Comparison of ENCODE assay signal across 25 cellular contexts in genomic region chr5:135086326-135086725, GRCh38. TPM values are rescaled to one million over a fixed set of nuclear protein-coding genes. Genes with fewer than 3 reads are reported as not detected.
"Had no signal": no experiment of that assay in that cellular context is flagged by ENCODE, and none has a peak within 500 bp of the region (broad histone marks: within the 10 kb centered on the region; RNA-seq: fewer than 3 reads in every experiment).

No MANE protein-coding gene starts in this region.

- H3K27ac ChIP-seq: body of pancreas, cardiac muscle cell, esophagus muscularis mucosa, hepatocyte, thyroid gland had no signal

- H3K27me3 ChIP-seq: body of pancreas, hepatocyte, thyroid gland had no signal

- H3K4me1 ChIP-seq: body of pancreas, esophagus muscularis mucosa, thyroid gland had no signal

- ATAC-seq: activated CD8-positive, alpha-beta T cell treated with anti-CD3 and anti-CD28 coated beads, Interleukin-2, amount 10 ng/mL, durations not matched to agents 7 days and 5 days; body of pancreas; effector memory CD8-positive, alpha-beta T cell; left ventricle myocardium superior had no signal

- DNase-seq: activated CD4-positive, alpha-beta T cell treated with anti-CD3 and anti-CD28 coated beads for 1 hour; activated CD4-positive, alpha-beta T cell treated with anti-CD3 and anti-CD28 coated beads, Interleukin-2, amount 50 U/mL, for 1 hour; activated CD8-positive, alpha-beta T cell treated with anti-CD3 and anti-CD28 coated beads, Interleukin-2, amount 10 ng/mL, durations not matched to agents 7 days and 5 days; activated gamma-delta T cell treated with Interleukin-2 at 50 U/mL for 16 hours; anterior cingulate cortex; body of pancreas; effector memory CD8-positive, alpha-beta T cell; glutamatergic neuron; left ventricle myocardium superior; midbrain; occipital lobe; stimulated activated CD4-positive, alpha-beta T cell treated with anti-CD3 and anti-CD28 coated beads, Interleukin-4, amount 100 ng/mL, for 24 hours; stimulated activated naive CD4-positive, alpha-beta T cell treated with Interleukin-2 at 50 U/mL for 16 hours; T-helper 1 cell; T-helper 9 cell; thyroid gland had no signal

- H3K9me3 ChIP-seq: body of pancreas, thyroid gland had no signal

- H3K36me3 Mint-ChIP-seq: activated naive CD4-positive, alpha-beta T cell treated with anti-CD3 and anti-CD28 coated beads, Interleukin-2, amount 50 U/mL, for 24 hours; natural killer cell treated with Interleukin-12 subunit alpha and Interleukin-12 subunit beta and Interleukin-15 and Interleukin-18, amount 100 ng/mL, for 72 hours had no signal

- H3K9me3 Mint-ChIP-seq: activated naive CD4-positive, alpha-beta T cell treated with anti-CD3 and anti-CD28 coated beads, Interleukin-2, amount 50 U/mL, for 24 hours; effector memory CD8-positive, alpha-beta T cell; natural killer cell treated with Interleukin-12 subunit alpha and Interleukin-12 subunit beta and Interleukin-15 and Interleukin-18, amount 100 ng/mL, for 72 hours had no signal

- H3K4me3 Mint-ChIP-seq: activated CD8-positive, alpha-beta T cell treated with anti-CD3 and anti-CD28 coated beads, Interleukin-2, amount 10 ng/mL, durations not matched to agents 7 days and 5 days; activated naive CD4-positive, alpha-beta T cell treated with anti-CD3 and anti-CD28 coated beads, Interleukin-2, amount 50 U/mL, for 24 hours; activated T-helper 1 cell treated with anti-CD3 and anti-CD28 coated beads, Interleukin-12 subunit alpha, Interleukin-12 subunit beta, Interleukin-2, Interleukin-4 antibody, amounts not matched to agents 30 ng/mL and 10 ng/mL and 1 ng/mL, durations not matched to agents 14 hours and 24 hours and 36 hours; effector memory CD8-positive, alpha-beta T cell; natural killer cell treated with Interleukin-12 subunit alpha and Interleukin-12 subunit beta and Interleukin-15 and Interleukin-18, amount 100 ng/mL, for 72 hours had no signal

- H3K27ac Mint-ChIP-seq: activated CD8-positive, alpha-beta T cell treated with anti-CD3 and anti-CD28 coated beads, Interleukin-2, amount 10 ng/mL, durations not matched to agents 7 days and 5 days; activated naive CD4-positive, alpha-beta T cell treated with anti-CD3 and anti-CD28 coated beads, Interleukin-2, amount 50 U/mL, for 24 hours; activated T-helper 1 cell treated with anti-CD3 and anti-CD28 coated beads, Interleukin-12 subunit alpha, Interleukin-12 subunit beta, Interleukin-2, Interleukin-4 antibody, amounts not matched to agents 30 ng/mL and 10 ng/mL and 1 ng/mL, durations not matched to agents 14 hours and 24 hours and 36 hours; effector memory CD8-positive, alpha-beta T cell; natural killer cell treated with Interleukin-12 subunit alpha and Interleukin-12 subunit beta and Interleukin-15 and Interleukin-18, amount 100 ng/mL, for 72 hours had no signal

- H3K4me3 ChIP-seq: body of pancreas, cardiac muscle cell, esophagus muscularis mucosa, hepatocyte, thyroid gland had no signal

- H3K36me3 ChIP-seq: cardiac muscle cell, esophagus muscularis mucosa, thyroid gland had no signal

- H3K4me1 Mint-ChIP-seq: activated naive CD4-positive, alpha-beta T cell treated with anti-CD3 and anti-CD28 coated beads, Interleukin-2, amount 50 U/mL, for 24 hours had no signal

RNA-seq across cellular contexts. Expression of gene PITX1, which starts 52.3 kb away (rescaled TPM):
- total RNA-seq: activated CD8-positive, alpha-beta T cell treated with anti-CD3 and anti-CD28 coated beads, Interleukin-2, amount 10 ng/mL, durations not matched to agents 7 days and 5 days; body of pancreas; cardiac muscle cell; chondrocyte; dermis microvascular lymphatic vessel endothelial cell; frontal cortex; left ventricle myocardium superior; natural killer cell treated with Interleukin-12 subunit alpha and Interleukin-12 subunit beta and Interleukin-15 and Interleukin-18, amount 100 ng/mL, for 72 hours; occipital lobe had no signal
